6 cellular contexts compared by ENCODE assay signal in the genomic region with DNA sequence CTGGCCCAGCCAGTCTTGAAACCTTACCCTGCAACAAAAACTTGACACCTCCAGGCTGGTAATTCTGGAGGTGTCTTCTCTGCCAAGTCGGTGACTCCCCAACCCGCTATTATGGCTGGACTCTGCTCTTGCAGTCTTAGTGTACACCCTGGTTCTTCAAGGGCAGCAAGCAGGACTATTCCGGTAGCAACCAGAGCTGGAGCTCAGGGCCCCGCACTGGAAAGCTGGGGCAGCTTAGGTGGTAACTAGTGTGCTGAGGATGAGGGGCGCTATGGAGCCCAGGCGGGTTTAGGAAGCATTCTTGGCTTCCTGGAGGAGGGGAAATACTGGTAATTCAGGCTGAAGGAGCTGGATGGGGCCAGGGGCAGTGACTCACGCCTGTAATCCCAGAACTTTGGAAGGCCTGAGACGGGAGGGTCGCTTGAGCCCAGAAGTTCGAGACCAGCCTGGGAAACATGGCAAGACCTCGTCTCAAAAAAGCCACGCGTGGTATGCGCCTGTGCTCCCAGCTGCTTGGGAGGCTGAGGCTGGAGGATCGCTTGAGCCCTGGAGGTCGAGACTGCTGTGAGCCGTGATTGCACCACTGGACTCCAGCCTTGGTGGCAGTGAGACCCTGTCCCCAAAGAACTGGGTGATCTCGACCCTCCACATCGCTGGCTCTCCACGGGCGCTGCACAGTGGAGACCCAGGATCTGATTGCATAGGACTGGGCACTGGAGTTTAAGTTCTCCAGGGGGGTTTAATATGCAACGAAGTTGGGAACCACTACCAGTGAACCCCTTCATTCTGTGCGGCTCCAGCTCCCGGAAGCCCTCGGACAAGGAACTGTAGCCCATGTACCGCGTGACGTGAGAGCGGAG.
DNase-seq lines count a peak whose midpoint lies in the region; ATAC-seq and FAIRE-seq lines count a peak whose summit lies in the region.

No MANE protein-coding gene starts in this region.

- peaks cover 59% of the 10 kb centered on the region for H4K20me1 ChIP-seq in BLaER1

- ATAC-seq in GM19023 (IDR thresholded peaks at IDR 0.05; ENCODE audit: unreplicated experiment): no peak
- no peak for ATAC-seq in HG02678 (IDR thresholded peaks at IDR 0.05; ENCODE audit: unreplicated experiment)
- no peak for ATAC-seq in HG03135 (IDR thresholded peaks at IDR 0.05; ENCODE audit: unreplicated experiment)

- no peak for FAIRE-seq in RCC 7860 (lab: Jason Lieb, UNC)

- H3K9ac ChIP-seq in BLaER1: no peak overlapping the region

- H3K9me3 ChIP-seq in BLaER1: peaks cover 3% of the 10 kb centered on the region; the same call in 1 of the 2 replicates

- peaks cover 27% of the 10 kb centered on the region for H3K4me1 ChIP-seq in BLaER1

- peaks cover 34% of the 10 kb centered on the region for H3K36me3 ChIP-seq in BLaER1

- H3K27me3 ChIP-seq in BLaER1: peaks cover 36% of the 10 kb centered on the region

- H3K27ac ChIP-seq in BLaER1: no peak overlapping the region

- DNase-seq in RCC 7860 (ENCODE audit: low spot score) (peak; percentile 14), islet precursor cell (peak; percentile 93)

- H3K4me3 ChIP-seq in BLaER1: 0 out of 2 replicates have a peak overlapping the region, but pooled peaks have one; percentile 56

- peak overlapping the region; percentile 71 for H3K4me2 ChIP-seq in BLaER1
